Comparison of ENCODE assay signal across 1 cellular context in genomic region chr13:99354371-99354951, GRCh38.
TF ChIP-seq lines count a peak whose summit lies in the region.

No MANE protein-coding gene starts in this region.

TF ChIP-seq in HepG2, 621 proteins besides CTCF, POLR2A, EP300 and RAD21 (continued from another document):
- no peak for TF ChIP-seq ZBTB26 (CRISPR knock-in tag; IDR thresholded peaks at IDR 0.05; ENCODE audit: borderline replicate concordance)
- no peak for TF ChIP-seq ZBTB7A (CRISPR knock-in tag; IDR thresholded peaks at IDR 0.05)
TF ChIP-seq in HepG2: peak in this region for 0.
